In the genomic region with DNA sequence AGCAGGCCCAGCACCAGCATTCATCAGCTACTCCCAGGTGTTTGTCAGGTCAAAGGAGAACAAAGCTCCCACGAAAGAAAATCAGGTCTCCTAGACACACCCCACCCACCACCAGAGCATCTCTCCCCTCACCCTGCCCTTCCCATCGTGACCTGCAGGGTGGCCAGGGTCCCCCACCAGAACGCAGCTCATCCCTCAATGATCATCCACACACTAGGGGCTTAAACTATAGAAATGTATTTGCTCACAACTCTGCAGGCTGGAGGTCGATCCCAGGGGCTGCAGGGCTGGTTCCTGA, we compare ENCODE assay signal across 21 cellular contexts.
DNase-seq lines count a peak whose midpoint lies in the region; FAIRE-seq and TF ChIP-seq lines count a peak whose summit lies in the region.
"Had no signal": no experiment of that assay in that cellular context is flagged by ENCODE, and none has a peak within 500 bp of the region (broad histone marks: within the 10 kb centered on the region; RNA-seq: fewer than 3 reads in every experiment).

No MANE protein-coding gene starts in this region.

- H2BK12ac ChIP-seq in H1 (ENCODE audit: low read depth, low read length) = no peak overlapping the region

- TF ChIP-seq CTCF in H1 (IDR thresholded peaks at IDR 0.05; ENCODE audit: control extremely low read depth in 1 of 3, insufficient read depth in 1 of 3, low read depth in 1 of 3, low read length in 3 of 3) (peak in 2 of 3 experiments; percentile 11 to 25; a peak in 2 of 4 replicates), osteoblast (IDR thresholded peaks at IDR 0.05; ENCODE audit: extremely low read depth, low read depth, low read length) (no peak), adrenal gland (IDR thresholded peaks at IDR 0.05) (no peak)

- no peaks in the 10 kb centered on the region; a peak in 1 of 22 replicates for H4K20me1 ChIP-seq in BLaER1 treated with 17β-estradiol and CSF1 and Interleukin-3, amounts not matched to agents 10 nM and 100 nM
- peaks cover 0 to 3% of the 10 kb centered on the region in 2 experiments for H4K20me1 ChIP-seq in H1 (replicated peaks in 1 of 2; ENCODE audit: control insufficient read depth in 1 of 2, insufficient read depth in 2 of 2, low read length in 2 of 2)
- H4K20me1 ChIP-seq in osteoblast (ENCODE audit: insufficient read depth, low read length) = no peaks in the 10 kb centered on the region

- no peak for TF ChIP-seq RAD21 in H1 (IDR thresholded peaks at IDR 0.05 in 1 of 2, conservative IDR thresholded peaks at IDR 0.05 in 1 of 2; ENCODE audit: low read depth in 2 of 2, low read length in 2 of 2)

- POLR2A ChIA-PET in H1 (lab: Charles Lee; ENCODE audit: partially characterized antibody) = interaction anchor here (1.2 kb wide), 2 partner anchors 9 to 12 kb away, joined by 3 to 4 read pairs; no protein-coding TSS in a partner anchor

- H3K79me2 ChIP-seq in H1 (ENCODE audit: control insufficient read depth in 1 of 2, insufficient read depth in 2 of 2, low read length in 2 of 2) = no peaks in the 10 kb centered on the region
- H3K79me2 ChIP-seq in osteoblast (ENCODE audit: insufficient read depth, low read length) = no peaks in the 10 kb centered on the region

- H3K4ac ChIP-seq in H1 (replicated peaks; ENCODE audit: insufficient read length, low read depth, low read length) = no peak overlapping the region

- no peak overlapping the region for H2BK120ac ChIP-seq in H1 (replicated peaks; ENCODE audit: low read depth, low read length)

- no peak for TF ChIP-seq POLR2A in H1 (IDR thresholded peaks at IDR 0.05; ENCODE audit: control extremely low read depth in 1 of 2, low read depth in 2 of 2, low read length in 2 of 2)
- no peak for TF ChIP-seq POLR2A in adrenal gland (IDR thresholded peaks at IDR 0.05)

- H2BK15ac ChIP-seq in H1 (ENCODE audit: low read length) = no peak overlapping the region

- no peak overlapping the region for H2BK5ac ChIP-seq in H1 (ENCODE audit: low read depth, low read length)

- 0 out of 22 replicates have a peak, but pooled peaks cover 0 to 7% (median 0%) of the 10 kb centered on the region in 11 experiments for H3K27me3 ChIP-seq in BLaER1 treated with 17β-estradiol and CSF1 and Interleukin-3, amounts not matched to agents 10 nM and 100 nM
- H3K27me3 ChIP-seq in H7 (ENCODE audit: control insufficient read depth, insufficient read depth, low read length) (no peaks in the 10 kb centered on the region), H1 (replicated peaks in 1 of 4; ENCODE audit: control insufficient read depth in 3 of 4, extremely low read depth in 1 of 4, insufficient read depth in 3 of 4, low read length in 3 of 4) (no peaks in the 10 kb centered on the region; a peak in 1 of 7 replicates), osteoblast (ENCODE audit: insufficient read depth, low read length) (no peaks in the 10 kb centered on the region), adrenal gland (peaks cover 3% of the 10 kb centered on the region)

- FAIRE-seq in H1 (lab: Jason Lieb, UNC) = no peak
- FAIRE-seq: GM12891 had no signal

- no peak overlapping the region for H4K8ac ChIP-seq in H1 (ENCODE audit: extremely low read depth, insufficient read depth, low read length)

- no peak overlapping the region for H4K91ac ChIP-seq in H1 (replicated peaks; ENCODE audit: insufficient read length, low read length)

- H3K18ac ChIP-seq in H1 (ENCODE audit: extremely low read depth, low read length) = no peak overlapping the region

- no peaks in the 10 kb centered on the region for H3K9me3 ChIP-seq in BLaER1 treated with 17β-estradiol and CSF1 and Interleukin-3, amounts not matched to agents 10 nM and 100 nM (replicated peaks in 1 of 11)
- H3K9me3 ChIP-seq in H1 (ENCODE audit: insufficient read depth in 2 of 2, low read depth in 1 of 2, low read length in 1 of 2) (no peaks in the 10 kb centered on the region), osteoblast (ENCODE audit: low read depth, low read length) (no peaks in the 10 kb centered on the region), adrenal gland (replicated peaks in 1 of 3) (no peaks in the 10 kb centered on the region)
- H3K9me3 ChIP-seq: Caco-2, SK-N-SH had no signal

- no peak overlapping the region for H3K14ac ChIP-seq in H1 (ENCODE audit: insufficient read length)

- no peak overlapping the region for H2BK20ac ChIP-seq in H1 (ENCODE audit: low read length)

- no peak overlapping the region for H3K23ac ChIP-seq in H1 (ENCODE audit: insufficient read length)

- CTCF ChIA-PET in H1 (lab: Charles Lee; ENCODE audit: partially characterized antibody) = interaction anchor here (1.0 to 1.7 kb wide), 6 partner anchors 9 to 536 kb away, joined by 3 to 6 read pairs (median 4); no protein-coding TSS in a partner anchor

- no peak overlapping the region for H2AK5ac ChIP-seq in H1 (ENCODE audit: low read depth, low read length)

- peak; percentile 75 for DNase-seq in H7
- no peak for DNase-seq in H1 (ENCODE audit: low read depth in 1 of 2, low spot score in 2 of 2)
- DNase-seq in osteoblast (ENCODE audit: insufficient read length, low spot score, missing footprints) = peak; percentile 68
- DNase-seq in NCI-H748 (lab: John Stamatoyannopoulos, UW; ENCODE audit: unreplicated experiment) = no peak
- no peak for DNase-seq in globus pallidus (ENCODE audit: low spot score)
- DNase-seq in SHP77 treated with DMSO at 0.1 percent for 48 hours (lab: John Stamatoyannopoulos, UW) = no peak
- DNase-seq in adrenal gland = no peak
- DNase-seq: Caco-2; CD4-positive, alpha-beta memory T cell; Karpas-422; MV-4-11; NCI-H1694; NCI-H2081; NCI-H2171; NCI-H345; NCI-H524; NCI-H82; SHP77; SK-N-SH had no signal

- TF ChIP-seq EP300 in H1 (IDR thresholded peaks at IDR 0.05; ENCODE audit: borderline replicate concordance in 1 of 2, low read depth in 2 of 2, low read length in 2 of 2) = no peak

- no peak overlapping the region for H3K9ac ChIP-seq in BLaER1 treated with 17β-estradiol and CSF1 and Interleukin-3, amounts not matched to agents 10 nM and 100 nM
- no peak overlapping the region for H3K9ac ChIP-seq in H1 (replicated peaks in 1 of 4; ENCODE audit: extremely low read depth in 1 of 4, low read depth in 3 of 4, low read length in 3 of 4)
- H3K9ac ChIP-seq: SK-N-SH had no signal

- no peaks in the 10 kb centered on the region for H3K36me3 ChIP-seq in BLaER1 treated with 17β-estradiol and CSF1 and Interleukin-3, amounts not matched to agents 10 nM and 100 nM
- H3K36me3 ChIP-seq in H7 (replicated peaks; ENCODE audit: control insufficient read depth, insufficient read depth, low read length) (no peaks in the 10 kb centered on the region), H1 (ENCODE audit: control insufficient read depth in 2 of 4, insufficient read depth in 4 of 4, low read length in 3 of 4) (no peaks in the 10 kb centered on the region), osteoblast (ENCODE audit: insufficient read depth, low read length) (no peaks in the 10 kb centered on the region), adrenal gland (replicated peaks in 1 of 2) (no peaks in the 10 kb centered on the region)

- H3K4me3 ChIP-seq in BLaER1 treated with 17β-estradiol and CSF1 and Interleukin-3, amounts not matched to agents 10 nM and 100 nM = no peak overlapping the region
- H3K4me3 ChIP-seq in H7 (ENCODE audit: insufficient read depth, low read depth, low read length) (no peak overlapping the region), H1 (ENCODE audit: extremely low read depth in 1 of 4, insufficient read depth in 2 of 4, low read depth in 3 of 4, low read length in 4 of 4) (no peak overlapping the region), osteoblast (ENCODE audit: insufficient read depth, low read length) (no peak overlapping the region), adrenal gland (no peak overlapping the region)

- no peak overlapping the region for H2AFZ ChIP-seq in H1 (ENCODE audit: low read length)
- H2AFZ ChIP-seq in osteoblast (ENCODE audit: low read length) = no peak overlapping the region

- H3K27ac ChIP-seq in BLaER1 treated with 17β-estradiol and CSF1 and Interleukin-3, amounts not matched to agents 10 nM and 100 nM = no peak overlapping the region
- H3K27ac ChIP-seq in H1 (ENCODE audit: low read depth, low read length) = no peak overlapping the region
- no peak overlapping the region for H3K27ac ChIP-seq in osteoblast (ENCODE audit: low read depth, low read length)
- no peak overlapping the region for H3K27ac ChIP-seq in adrenal gland

- WGBS in H1 (ENCODE audit: extremely low coverage in 1 of 2, insufficient coverage in 1 of 2, insufficient read length in 1 of 2, insufficient replicate concordance in 2 of 2, low coverage in 1 of 2, low lambda C conversion rate in 2 of 2, missing lambda C conversion rate in 1 of 2), 2 experiments = 78% methylated on average over 4 of the region's 4 CpGs; no CpG with 5 or more reads in 1 of the 2 experiments
- 56 to 81% (median 78%) methylated on average over 4 of the region's 4 CpGs for WGBS in adrenal gland, 4 donors

- peaks cover 4% of the 10 kb centered on the region; the same call in 1 of the 2 replicates for H3K23me2 ChIP-seq in H1 (ENCODE audit: low read depth, low read length)

- no peak overlapping the region for H4K5ac ChIP-seq in H1 (ENCODE audit: insufficient read length, low read depth, low read length)

- no peak overlapping the region for H3K56ac ChIP-seq in H1 (replicated peaks; ENCODE audit: insufficient read length, low read depth, low read length)

- peak overlapping the region in 8 of 11 experiments; percentile 26 to 64 (median 52); a peak in 12 of 22 replicates for H3K4me2 ChIP-seq in BLaER1 treated with 17β-estradiol and CSF1 and Interleukin-3, amounts not matched to agents 10 nM and 100 nM
- H3K4me2 ChIP-seq in H1 (ENCODE audit: insufficient read depth in 1 of 2, low read depth in 2 of 2, low read length in 2 of 2) (no peak overlapping the region), osteoblast (ENCODE audit: insufficient read depth, low read length) (no peak overlapping the region)
- H3K4me2 ChIP-seq: SK-N-SH had no signal

- intact Hi-C loops in adrenal gland (cut with DNase I) = no loop called here

- no peaks in the 10 kb centered on the region for H3K79me1 ChIP-seq in H1 (ENCODE audit: low read depth, low read length)

- peaks cover 19 to 49% (median 37%) of the 10 kb centered on the region in 10 experiments for H3K4me1 ChIP-seq in BLaER1 treated with 17β-estradiol and CSF1 and Interleukin-3, amounts not matched to agents 10 nM and 100 nM
- peaks cover 5 to 8% (median 7%) of the 10 kb centered on the region in 4 experiments; a peak in 5 of 7 replicates for H3K4me1 ChIP-seq in H1 (replicated peaks in 1 of 4; ENCODE audit: control insufficient read depth in 3 of 4, insufficient read depth in 4 of 4, low read length in 3 of 4)
- peaks cover 10% of the 10 kb centered on the region for H3K4me1 ChIP-seq in osteoblast (ENCODE audit: insufficient read depth, low read length)
- no peaks in the 10 kb centered on the region for H3K4me1 ChIP-seq in adrenal gland (replicated peaks in 1 of 2)

TF ChIP-seq in H1, 55 proteins besides CTCF, POLR2A, EP300 and RAD21 (continues in another document):
- TF ChIP-seq BCL11A (IDR thresholded peaks at IDR 0.05; ENCODE audit: low read depth in 2 of 2, low read length in 2 of 2) = no peak
- TF ChIP-seq RXRA (IDR thresholded peaks at IDR 0.05; ENCODE audit: insufficient read depth, low read depth, low read length) = no peak
- no peak for TF ChIP-seq MAFK (IDR thresholded peaks at IDR 0.05; ENCODE audit: low read depth, low read length)
- TF ChIP-seq TAF7 (optimal IDR thresholded peaks at IDR 0.05; ENCODE audit: borderline replicate concordance, low read depth, low read length) = no peak
- no peak for TF ChIP-seq POU5F1 (IDR thresholded peaks at IDR 0.05; ENCODE audit: low read depth, low read length)

Comparison
In these comparisons a context has a peak if more than half of its experiments do, and no peak if none do; other contexts are left out.
1. H3K4me2 ChIP-seq: peak in BLaER1 treated with 17β-estradiol and CSF1 and Interleukin-3, amounts not matched to agents 10 nM and 100 nM (8 of 11); none in H1 (0 of 2) and osteoblast (single experiment).
2. DNase-seq: peak in H7 (single experiment) and osteoblast (single experiment); none in H1 (0 of 2), NCI-H748 (single experiment), globus pallidus (single experiment), SHP77 treated with DMSO at 0.1 percent for 48 hours (single experiment) and adrenal gland (0 of 7).
3. CTCF ChIP-seq: peak in H1 (2 of 3); none in osteoblast (single experiment) and adrenal gland (0 of 6).